Comparison of ENCODE assay signal across 21 cellular contexts in genomic region chr10:77139746-77140145, GRCh38.
"Had no signal": no experiment of that assay in that cellular context is flagged by ENCODE, and none has a peak within 500 bp of the region (broad histone marks: within the 10 kb centered on the region; RNA-seq: fewer than 3 reads in every experiment).

No MANE protein-coding gene starts in this region.

- H3K36me3 ChIP-seq: SJSA1 had no signal

- H3K4me2 ChIP-seq: KMS-11, SK-N-SH had no signal

- FAIRE-seq: HTR-8/SVneo, RCC 7860 had no signal

- DNase-seq: Kasumi-1, MM.1S, NCI-H1436, NCI-H187, NCI-H2029, NCI-H2081 treated with DMSO at 0.1 percent for 48 hours, NCI-H2171, NCI-H226, NCI-H446, NCI-H510A, NCI-H774, Right ventricle myocardium superior, RPMI8226, SIG-M5, SK-N-SH, SW 1271 had no signal

- H3K4me3 ChIP-seq: SJSA1 had no signal

- H3K9ac ChIP-seq: KMS-11, SK-N-SH had no signal

- H3K9me3 ChIP-seq: SJSA1, SK-N-SH had no signal

- H3K4me1 ChIP-seq: SJSA1 had no signal

- H3K27ac ChIP-seq: HL-60, KMS-11, SJSA1 had no signal

- H3K27me3 ChIP-seq: SJSA1 had no signal
